Comparison of ENCODE assay signal across 20 cellular contexts in the genomic region with DNA sequence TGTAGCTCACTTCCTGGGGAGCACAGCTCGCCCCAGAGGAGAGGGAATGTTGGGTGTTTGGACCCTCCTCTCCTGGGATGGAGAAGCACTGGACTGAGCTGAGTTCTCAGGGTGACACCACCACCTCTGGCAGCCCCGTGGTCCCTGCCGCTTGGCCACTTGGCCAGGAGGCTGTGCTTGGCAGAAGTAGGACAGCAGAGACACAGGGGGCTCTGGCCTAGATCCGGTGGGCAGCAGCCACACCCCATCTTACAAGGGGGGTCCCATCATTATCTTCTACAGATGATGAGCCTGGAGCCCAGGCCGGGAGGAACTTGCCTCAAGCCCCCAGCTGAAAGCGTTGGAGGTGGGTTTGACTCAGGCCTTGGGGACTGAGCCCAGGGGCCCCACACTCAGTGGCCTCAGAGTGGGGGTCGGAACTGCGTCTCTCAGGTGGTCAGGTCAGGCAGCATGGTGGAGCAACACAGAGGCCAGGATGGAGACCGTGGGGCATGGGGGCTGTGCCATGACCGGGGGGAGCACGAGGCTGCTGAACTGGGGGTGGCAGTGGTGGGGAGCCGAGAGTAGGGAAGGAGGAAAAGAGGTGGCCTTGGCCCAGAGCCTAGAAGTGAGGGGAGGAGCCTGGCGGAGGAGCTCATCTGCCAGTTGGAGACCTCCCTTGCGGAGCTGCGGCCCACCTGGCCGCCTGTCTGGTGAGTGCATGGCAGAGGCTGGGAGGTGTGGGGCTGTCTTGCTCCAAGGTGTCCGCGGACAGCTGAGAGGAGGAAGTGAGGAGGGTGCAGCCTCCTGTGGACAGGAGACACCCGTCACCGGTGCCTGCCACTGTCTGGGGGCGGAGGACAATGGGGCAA.
DNase-seq lines count a peak whose midpoint lies in the region; ATAC-seq, FAIRE-seq and TF ChIP-seq lines count a peak whose summit lies in the region.
"Had no signal": no experiment of that assay in that cellular context is flagged by ENCODE, and none has a peak within 500 bp of the region (broad histone marks: within the 10 kb centered on the region; RNA-seq: fewer than 3 reads in every experiment).

No MANE protein-coding gene starts in this region.

- H3K4me3 Mint-ChIP-seq in GM23338 (no peak overlapping the region), activated B cell treated with CpG ODN at 0.5 μM for 24 hours (no peak overlapping the region), immature natural killer cell (no peak overlapping the region)
- H3K4me3 Mint-ChIP-seq: activated CD4-positive, alpha-beta T cell treated with anti-CD3 and anti-CD28 coated beads, Interleukin-2, amount 10 ng/mL, durations not matched to agents 24 days and 14 days; natural killer cell treated with Interleukin-12 subunit alpha and Interleukin-12 subunit beta and Interleukin-15 and Interleukin-18, amount 100 ng/mL, for 72 hours had no signal

- no peaks in the 10 kb centered on the region for H3K9me2 ChIP-seq in GM23338 (ENCODE audit: insufficient read depth)

- no peaks in the 10 kb centered on the region for H3K4me1 ChIP-seq in GM23338 (ENCODE audit: insufficient read depth)
- H3K4me1 ChIP-seq in kidney (ENCODE audit: control insufficient read depth in 1 of 2, insufficient read depth in 1 of 2, low read depth in 1 of 2, low read length in 2 of 2), result no peaks in the 10 kb centered on the region
- peaks cover 0 to 27% (median 6%) of the 10 kb centered on the region in 6 donors for H3K4me1 ChIP-seq in spleen

- H3K4me3 ChIP-seq in GM23338 (no peak overlapping the region), kidney (ENCODE audit: low read length in 2 of 2) (no peak overlapping the region), spleen (no peak overlapping the region)

- H4K20me1 ChIP-seq in GM23338 (replicated peaks; ENCODE audit: insufficient read depth), result no peaks in the 10 kb centered on the region

- no peaks in the 10 kb centered on the region for H3K36me3 Mint-ChIP-seq in GM23338 (ENCODE audit: low read depth)
- no peaks in the 10 kb centered on the region for H3K36me3 Mint-ChIP-seq in activated B cell treated with CpG ODN at 0.5 μM for 24 hours (ENCODE audit: low read depth)
- H3K36me3 Mint-ChIP-seq in immature natural killer cell, result peaks cover 0 to 3% (median 0%) of the 10 kb centered on the region in 3 donors
- H3K36me3 Mint-ChIP-seq: natural killer cell treated with Interleukin-12 subunit alpha and Interleukin-12 subunit beta and Interleukin-15 and Interleukin-18, amount 100 ng/mL, for 72 hours had no signal

- no peaks in the 10 kb centered on the region for H3F3A ChIP-seq in GM23338 (replicated peaks; ENCODE audit: low read depth)

- no peak for ATAC-seq in GM23338
- no peak for ATAC-seq in activated B cell treated with CpG ODN at 0.5 μM for 24 hours (ENCODE audit: low read depth)
- no peak for ATAC-seq in HG03432 (IDR thresholded peaks at IDR 0.05; ENCODE audit: unreplicated experiment)
- ATAC-seq: activated T-cell treated with anti-CD3 and anti-CD28 coated beads, Interleukin-2, amount 50 U/mL, for 4 hours had no signal

- POLR2A ChIA-PET in activated B cell treated with CpG ODN at 0.5 μM for 24 hours (lab: Charles Lee), result no interaction called here

- H2AFZ ChIP-seq in GM23338, result no peak overlapping the region

- H3K27me3 Mint-ChIP-seq in GM23338 (ENCODE audit: insufficient read depth, low read depth, poor library complexity) (no peaks in the 10 kb centered on the region), activated B cell treated with CpG ODN at 0.5 μM for 24 hours (peaks cover 9% of the 10 kb centered on the region), immature natural killer cell (ENCODE audit: low read depth in 3 of 3) (peaks cover 1 to 3% (median 2%) of the 10 kb centered on the region in 3 donors)
- H3K27me3 Mint-ChIP-seq: activated CD4-positive, alpha-beta T cell treated with anti-CD3 and anti-CD28 coated beads, Interleukin-2, amount 10 ng/mL, durations not matched to agents 24 days and 14 days had no signal

- FAIRE-seq in kidney (lab: Jason Lieb, UNC), result no peak
- FAIRE-seq: D721Med had no signal

- no peak overlapping the region for H3K4me2 ChIP-seq in GM23338

- no peaks in the 10 kb centered on the region for H3K27me3 ChIP-seq in GM23338 (ENCODE audit: insufficient read depth)
- peaks cover 0 to 17% (median 0%) of the 10 kb centered on the region in 7 donors for H3K27me3 ChIP-seq in spleen (replicated peaks in 1 of 7)
- H3K27me3 ChIP-seq: MG63 had no signal

- TF ChIP-seq POLR2A in spleen (IDR thresholded peaks at IDR 0.05), result no peak

- H3K4me1 Mint-ChIP-seq in GM23338 (no peaks in the 10 kb centered on the region), activated B cell treated with CpG ODN at 0.5 μM for 24 hours (no peaks in the 10 kb centered on the region), immature natural killer cell (no peaks in the 10 kb centered on the region)
- H3K4me1 Mint-ChIP-seq: activated CD4-positive, alpha-beta T cell treated with anti-CD3 and anti-CD28 coated beads, Interleukin-2, amount 10 ng/mL, durations not matched to agents 24 days and 14 days had no signal

- 83 to 91% (median 86%) methylated on average over 19 to 21 of the region's 21 CpGs for WGBS in spleen, 5 donors

- CTCF ChIA-PET in activated B cell treated with CpG ODN at 0.5 μM for 24 hours (lab: Charles Lee), result no interaction called here

- H3K27ac Mint-ChIP-seq in GM23338 (peak overlapping the region; percentile 48; the same call in 1 of the 2 replicates), activated B cell treated with CpG ODN at 0.5 μM for 24 hours (no peak overlapping the region), immature natural killer cell (no peak overlapping the region)
- H3K27ac Mint-ChIP-seq: activated CD4-positive, alpha-beta T cell treated with anti-CD3 and anti-CD28 coated beads, Interleukin-2, amount 10 ng/mL, durations not matched to agents 24 days and 14 days; natural killer cell treated with Interleukin-12 subunit alpha and Interleukin-12 subunit beta and Interleukin-15 and Interleukin-18, amount 100 ng/mL, for 72 hours had no signal

- no peaks in the 10 kb centered on the region for H3K79me2 ChIP-seq in GM23338 (replicated peaks; ENCODE audit: insufficient read depth)

- intact Hi-C loops in activated B cell treated with CpG ODN at 0.5 μM for 24 hours (cut with micrococcal nuclease) (no loop called here), kidney (cut with DNase I) (no loop called here), spleen (cut with DNase I; ENCODE audit: low total_unique reads) (no loop called here)

- H3K36me3 ChIP-seq in GM23338 (ENCODE audit: insufficient read depth), result no peaks in the 10 kb centered on the region
- H3K36me3 ChIP-seq in kidney (ENCODE audit: control insufficient read depth in 1 of 2, insufficient read depth in 2 of 2, low read length in 2 of 2), result no peaks in the 10 kb centered on the region
- no peaks in the 10 kb centered on the region for H3K36me3 ChIP-seq in spleen
- H3K36me3 ChIP-seq: MG63 had no signal

- H3K27ac ChIP-seq in GM23338 (ENCODE audit: low read depth), result no peak overlapping the region
- peak overlapping the region in 1 of 2 donors; percentile 18 for H3K27ac ChIP-seq in kidney (ENCODE audit: low read depth in 2 of 2, low read length in 2 of 2)
- H3K27ac ChIP-seq in spleen, result no peak overlapping the region

- DNase-seq in GM23338 (ENCODE audit: low spot score), result no peak
- DNase-seq in activated B cell treated with CpG ODN at 0.5 μM for 24 hours, result peak; percentile 13
- DNase-seq in kidney, result peak; percentile 66
- DNase-seq in spleen, result peak; percentile 70
- no peak for DNase-seq in NCI-H774 (lab: John Stamatoyannopoulos, UW)
- DNase-seq in H4 (ENCODE audit: low spot score), result no peak
- no peak for DNase-seq in immature natural killer cell
- DNase-seq: activated CD4-positive, alpha-beta T cell treated with anti-CD3 and anti-CD28 coated beads, Interleukin-2, amount 10 ng/mL, durations not matched to agents 24 days and 14 days; activated T-cell treated with anti-CD3 and anti-CD28 coated beads, Interleukin-2, amount 50 U/mL, for 4 hours; AML-193; central memory CD4-positive, alpha-beta T cell; GF-D8; H7; NCI-H187 treated with DMSO at 0.1 percent for 48 hours; NCI-H510A treated with DMSO at 0.1 percent for 48 hours; stimulated activated CD4-positive, alpha-beta T cell treated with anti-CD3 and anti-CD28 coated beads, Interleukin-1b, Interleukin-23, amount 100 ng/mL, for 48 hours had no signal

- no peak overlapping the region for H3K9ac ChIP-seq in kidney (ENCODE audit: low read length in 2 of 2)

- H3K9me3 ChIP-seq in kidney (ENCODE audit: control insufficient read depth in 1 of 2, low read length in 2 of 2), result no peaks in the 10 kb centered on the region
- H3K9me3 ChIP-seq in spleen, result no peaks in the 10 kb centered on the region
- H3K9me3 ChIP-seq: MG63 had no signal

- TF ChIP-seq CTCF in GM23338 (conservative IDR thresholded peaks at IDR 0.05; ENCODE audit: low read depth in 2 of 2) (no peak), activated B cell treated with CpG ODN at 0.5 μM for 24 hours (IDR thresholded peaks at IDR 0.05) (no peak), kidney (IDR thresholded peaks at IDR 0.05; ENCODE audit: borderline replicate concordance, extremely low read depth, insufficient read depth) (no peak), spleen (IDR thresholded peaks at IDR 0.05 in 8 of 11, conservative IDR thresholded peaks at IDR 0.05 in 3 of 11) (no peak)

- 0 out of 3 replicates have a peak, but pooled peaks cover 4% of the 10 kb centered on the region for H3K9me3 Mint-ChIP-seq in GM23338
- no peaks in the 10 kb centered on the region for H3K9me3 Mint-ChIP-seq in activated B cell treated with CpG ODN at 0.5 μM for 24 hours
- no peaks in the 10 kb centered on the region for H3K9me3 Mint-ChIP-seq in immature natural killer cell
- H3K9me3 Mint-ChIP-seq: activated CD4-positive, alpha-beta T cell treated with anti-CD3 and anti-CD28 coated beads, Interleukin-2, amount 10 ng/mL, durations not matched to agents 24 days and 14 days; activated T-cell treated with anti-CD3 and anti-CD28 coated beads, Interleukin-2, amount 50 U/mL, for 4 hours; natural killer cell treated with Interleukin-12 subunit alpha and Interleukin-12 subunit beta and Interleukin-15 and Interleukin-18, amount 100 ng/mL, for 72 hours had no signal

Comparison
In these comparisons a context has a peak if more than half of its experiments do, and no peak if none do; other contexts are left out.
1. DNase-seq: peak in activated B cell treated with CpG ODN at 0.5 μM for 24 hours (single experiment), kidney (single experiment) and spleen (single experiment); none in GM23338 (single experiment), NCI-H774 (single experiment), H4 (single experiment) and immature natural killer cell (0 of 3).